ENCODE assay signal across 30 cellular contexts in the genomic region with DNA sequence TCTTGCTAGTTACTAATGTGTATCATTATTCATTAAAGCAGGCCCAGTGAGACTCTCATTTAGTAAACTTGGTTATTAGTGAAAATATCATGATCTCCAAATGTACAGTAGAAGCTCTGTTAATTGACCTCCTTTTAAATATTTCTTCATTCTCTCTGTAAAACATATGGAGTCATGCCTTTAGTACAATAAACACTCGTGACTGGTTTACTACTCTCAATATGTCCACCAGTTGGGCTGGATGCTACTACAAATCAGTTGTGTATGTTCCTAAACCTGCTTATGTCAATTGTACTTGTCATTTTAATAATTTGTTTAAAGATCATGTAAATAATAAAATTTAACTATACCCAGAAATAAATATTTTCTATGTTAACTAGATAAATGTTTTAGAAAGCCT.
"Had no signal": no experiment of that assay in that cellular context is flagged by ENCODE, and none has a peak within 500 bp of the region (broad histone marks: within the 10 kb centered on the region; RNA-seq: fewer than 3 reads in every experiment).

No MANE protein-coding gene starts in this region.

- H3K4me1 ChIP-seq: body of pancreas, breast epithelium had no signal

- H3K4me3 ChIP-seq: body of pancreas, breast epithelium, cardiac muscle cell, coronary artery, dorsolateral prefrontal cortex had no signal

- H3K27ac Mint-ChIP-seq: activated B cell treated with CpG ODN at 0.5 μM for 24 hours; activated CD8-positive, alpha-beta T cell treated with anti-CD3 and anti-CD28 coated beads for 36 hours; activated naive CD8-positive, alpha-beta T cell; activated T-helper 17 cell treated with anti-CD3 and anti-CD28 coated beads, Interleukin-2, amount 50 U/mL, for 72 hours; dendritic cell treated with granulocyte-macrophage colony-stimulating factor and Interleukin-4, amounts not matched to agents 40 ng/mL and 50 ng/mL, for 4 days; endodermal cell; T-cell; T-helper 1 cell treated with Interleukin-12 subunit alpha and Interleukin-12 subunit beta and Interleukin-4 antibody, amounts not matched to agents 30 μg/mL and 1 μg/mL, for 36 hours had no signal

- H3K36me3 ChIP-seq: breast epithelium, cardiac muscle cell, WERI-Rb-1 had no signal

- H3K36me3 Mint-ChIP-seq: T-cell had no signal

- H3K27ac ChIP-seq: breast epithelium, cardiac muscle cell, coronary artery, dorsolateral prefrontal cortex, WERI-Rb-1 had no signal

- H3K4me1 Mint-ChIP-seq: activated B cell treated with CpG ODN at 0.5 μM for 24 hours; activated T-helper 17 cell treated with anti-CD3 and anti-CD28 coated beads, Interleukin-2, amount 50 U/mL, for 72 hours; endodermal cell had no signal

- H3K9me3 ChIP-seq: body of pancreas had no signal

- H3K4me3 Mint-ChIP-seq: activated B cell treated with CpG ODN at 0.5 μM for 24 hours; activated CD8-positive, alpha-beta T cell treated with anti-CD3 and anti-CD28 coated beads for 36 hours; activated naive CD8-positive, alpha-beta T cell; activated T-cell treated with anti-CD3 and anti-CD28 coated beads, Interleukin-2, amount 50 U/mL, for 4 hours; activated T-helper 17 cell treated with anti-CD3 and anti-CD28 coated beads, Interleukin-2, amount 50 U/mL, for 72 hours; dendritic cell treated with granulocyte-macrophage colony-stimulating factor and Interleukin-4, amounts not matched to agents 40 ng/mL and 50 ng/mL, for 4 days; endodermal cell; T-cell; T-helper 1 cell treated with Interleukin-12 subunit alpha and Interleukin-12 subunit beta and Interleukin-4 antibody, amounts not matched to agents 30 μg/mL and 1 μg/mL, for 36 hours had no signal

- H3K27me3 ChIP-seq: body of pancreas, breast epithelium, cardiac muscle cell, dorsolateral prefrontal cortex had no signal

- DNase-seq: activated B cell treated with CpG ODN at 0.5 μM for 24 hours; activated CD4-positive, alpha-beta T cell treated with anti-CD3 and anti-CD28 coated beads for 48 hours; activated CD4-positive, alpha-beta T cell treated with anti-CD3 and anti-CD28 coated beads, Interleukin-2, amount 50 U/mL, for 1 hour; activated CD4-positive, alpha-beta T cell treated with anti-CD3 and anti-CD28 coated beads, Interleukin-2, amount 50 U/mL, for 48 hours; activated CD8-positive, alpha-beta memory T cell treated with anti-CD3 and anti-CD28 coated beads for 24 hours; activated CD8-positive, alpha-beta T cell treated with anti-CD3 and anti-CD28 coated beads for 36 hours; activated effector memory CD4-positive, alpha-beta T cell treated with Interleukin-2 at 50 U/mL for 16 hours; activated gamma-delta T cell treated with Interleukin-2 at 50 U/mL for 16 hours; activated naive CD4-positive, alpha-beta T cell treated with anti-CD3 and anti-CD28 coated beads, Interleukin-2, amount 50 U/mL, for 16 hours; activated naive CD4-positive, alpha-beta T cell treated with Interleukin-2 at 50 U/mL for 16 hours; activated T-cell treated with anti-CD3 and anti-CD28 coated beads, Interleukin-2, amount 50 U/mL, for 4 hours; amniotic stem cell; anterior cingulate cortex; body of pancreas; central memory CD4-positive, alpha-beta T cell; cerebellar nuclear complex; dorsolateral prefrontal cortex; effector memory CD4-positive, alpha-beta T cell; endodermal cell; head of caudate nucleus; T-cell; T1000; WERI-Rb-1 had no signal
